Comparison of ENCODE assay signal across 8 cellular contexts in the genomic region with DNA sequence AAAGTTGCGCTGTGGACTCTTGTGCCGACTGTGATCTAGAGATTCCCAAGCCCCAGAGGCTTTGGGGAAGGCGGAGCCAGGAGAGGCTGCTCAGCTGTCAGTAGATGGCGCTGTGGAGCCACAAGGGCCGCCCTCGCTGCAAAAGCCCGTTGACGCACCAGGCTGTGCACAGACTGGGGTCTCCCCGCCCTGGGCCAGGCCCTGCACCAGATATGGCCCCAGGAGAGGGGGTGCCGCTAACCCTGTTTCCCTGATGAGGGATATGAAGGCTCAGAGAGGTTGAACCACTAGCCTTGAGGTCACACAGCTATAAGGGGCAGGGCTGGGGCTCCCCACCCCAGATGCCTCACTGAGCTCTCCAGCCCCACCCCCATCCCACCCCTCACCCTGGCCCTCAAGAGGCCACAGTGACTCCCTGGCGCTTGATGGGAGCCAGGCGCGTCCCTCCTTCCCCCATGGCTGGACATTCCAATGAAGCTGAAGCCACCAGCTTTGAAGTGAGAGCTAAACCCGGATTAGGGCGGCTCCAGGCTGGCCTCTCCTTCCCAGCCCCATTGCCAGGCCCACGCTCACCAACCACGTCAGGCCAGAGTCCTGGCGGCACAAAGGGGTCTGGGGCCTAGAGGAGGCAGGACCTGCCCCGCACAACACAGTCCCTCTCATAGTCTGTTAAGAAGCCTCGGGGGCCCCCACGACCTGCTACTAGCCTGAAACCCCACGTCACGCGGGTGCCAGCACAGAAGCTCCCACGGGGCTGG. TPM values are rescaled to one million over a fixed set of nuclear protein-coding genes. Genes with fewer than 3 reads are reported as not detected.
DNase-seq lines count a peak whose midpoint lies in the region; ATAC-seq and TF ChIP-seq lines count a peak whose summit lies in the region.

No MANE protein-coding gene starts in this region.

- H3K4me3 ChIP-seq in SJSA1 (no peak overlapping the region), trophoblast cell (ENCODE audit: low read depth, low read length) (no peak overlapping the region)

- no peak overlapping the region for H2AK5ac ChIP-seq in trophoblast cell (ENCODE audit: low read length)

- no peak overlapping the region for H3K27ac Mint-ChIP-seq in type B pancreatic cell

- no peak overlapping the region for H3K4me3 Mint-ChIP-seq in type B pancreatic cell

- no peaks in the 10 kb centered on the region for H3K9me3 ChIP-seq in SJSA1 (replicated peaks)
- no peaks in the 10 kb centered on the region for H3K9me3 ChIP-seq in trophoblast cell (ENCODE audit: insufficient read depth, low read depth, low read length)

- DNase-seq in GM03348 (ENCODE audit: low spot score) (peak; percentile 89), Kasumi-1 (lab: John Stamatoyannopoulos, UW) (peak; percentile 68 to 73), SJSA1 (ENCODE audit: low read depth in 1 of 2, low spot score in 2 of 2) (peak; percentile 55 to 72), glomerular endothelial cell (ENCODE audit: extremely low read depth, low read depth, low spot score) (peak; percentile 23), trophoblast cell (peak; percentile 96 to 99), type B pancreatic cell (ENCODE audit: extremely low spot score, unreplicated experiment) (peak; percentile 89)
- DNase-seq in activated naive CD4-positive, alpha-beta T cell (lab: John Stamatoyannopoulos, UW), result peak; percentile 15 to 57 (median 38)

- H3K27me3 ChIP-seq in SJSA1 (replicated peaks) (no peaks in the 10 kb centered on the region), trophoblast cell (ENCODE audit: insufficient read depth, low read length) (no peaks in the 10 kb centered on the region)

- H2BK12ac ChIP-seq in trophoblast cell (ENCODE audit: low read length), result peak overlapping the region; percentile 41

- H3K79me2 ChIP-seq in trophoblast cell (ENCODE audit: control insufficient read depth, insufficient read depth, low read length, poor library complexity), result no peaks in the 10 kb centered on the region

- H3K27me3 Mint-ChIP-seq in type B pancreatic cell, result peaks cover 7% of the 10 kb centered on the region

- no peak overlapping the region for H2AFZ ChIP-seq in trophoblast cell (ENCODE audit: insufficient read depth, low read length, poor library complexity)

- no peak for ATAC-seq in GM18873 (IDR thresholded peaks at IDR 0.05; ENCODE audit: low FRiP score, unreplicated experiment)

- no CpG with 5 or more reads among the region's 25 CpGs for WGBS in trophoblast cell (ENCODE audit: extremely low coverage, insufficient coverage, insufficient read length)

- H3K79me1 ChIP-seq in trophoblast cell (ENCODE audit: low read length), result peaks cover 1% of the 10 kb centered on the region

- no peak overlapping the region for H4K91ac ChIP-seq in trophoblast cell (ENCODE audit: low read depth, low read length)

- no peak overlapping the region for H3K23ac ChIP-seq in trophoblast cell (ENCODE audit: low read length)

- H3K36me3 ChIP-seq in SJSA1, result no peaks in the 10 kb centered on the region
- no peaks in the 10 kb centered on the region for H3K36me3 ChIP-seq in trophoblast cell (ENCODE audit: control insufficient read depth in 1 of 2, insufficient read depth in 2 of 2, low read length in 2 of 2)

- peak overlapping the region; percentile 37 for H4K8ac ChIP-seq in trophoblast cell (ENCODE audit: low read depth, low read length)

- H3K9ac ChIP-seq in trophoblast cell (ENCODE audit: low read length), result no peak overlapping the region

- H3K4me1 ChIP-seq in SJSA1 (replicated peaks) (no peaks in the 10 kb centered on the region), trophoblast cell (ENCODE audit: control insufficient read depth in 1 of 2, insufficient read depth in 2 of 2, low read length in 2 of 2) (peaks cover 9 to 17% of the 10 kb centered on the region in 2 experiments)

- no peak overlapping the region for H3K27ac ChIP-seq in SJSA1
- H3K27ac ChIP-seq in trophoblast cell (ENCODE audit: low read depth, low read length), result no peak overlapping the region

- H3K4me2 ChIP-seq in trophoblast cell (ENCODE audit: low read length), result no peak overlapping the region

- H3K9me3 Mint-ChIP-seq in type B pancreatic cell, result no peaks in the 10 kb centered on the region

- H3K4ac ChIP-seq in trophoblast cell (ENCODE audit: low read depth, low read length), result no peak overlapping the region

- H3K36me3 Mint-ChIP-seq in type B pancreatic cell, result no peaks in the 10 kb centered on the region

- no peak overlapping the region for H2BK5ac ChIP-seq in trophoblast cell (ENCODE audit: low read depth, low read length, poor library complexity)

- no peak overlapping the region for H3K18ac ChIP-seq in trophoblast cell (ENCODE audit: low read length)

- TF ChIP-seq CTCF in type B pancreatic cell (conservative IDR thresholded peaks at IDR 0.05), result peak; percentile 96

- no peak overlapping the region for H2BK120ac ChIP-seq in trophoblast cell (ENCODE audit: insufficient read depth, low read length, poor library complexity)

- no peak overlapping the region for H4K12ac ChIP-seq in trophoblast cell (ENCODE audit: low read depth, low read length)

- H3K14ac ChIP-seq in trophoblast cell (ENCODE audit: low read length), result no peak overlapping the region

- peaks cover 3% of the 10 kb centered on the region for H3K4me1 Mint-ChIP-seq in type B pancreatic cell (ENCODE audit: unreplicated experiment)

RNA-seq across cellular contexts. Expression of gene MYL10, which starts 26.4 kb away (rescaled TPM):
- not detected in 2 replicates for total RNA-seq in SJSA1 (2014; rRNA removed; shearing (Covaris generic))
- total RNA-seq in glomerular endothelial cell (not detected in 2 replicates), type B pancreatic cell (ENCODE audit: low replicate concordance) (not detected in 2 replicates)
- 0.12 TPM in 1 of 2 replicates, not detected in the other for polyA plus RNA-seq in trophoblast cell (2013)

Comparison
In these comparisons a context has a peak if more than half of its experiments do, and no peak if none do; other contexts are left out.
1. DNase-seq: peak in every context shown above with its lines; median percentile 98 in trophoblast cell; 89 in GM03348; 89 in type B pancreatic cell; 70 in Kasumi-1; 64 in SJSA1; 38 in activated naive CD4-positive, alpha-beta T cell; 23 in glomerular endothelial cell.